Comparison of ENCODE assay signal across 1 cellular context in genomic region chr14:20609215-20610001, GRCh38.
TF ChIP-seq lines count a peak whose summit lies in the region.

No MANE protein-coding gene starts in this region.

TF ChIP-seq in HepG2, 621 proteins besides CTCF, POLR2A, EP300 and RAD21 (continued from another document and continues in another):
- TF ChIP-seq CSRNP2 (CRISPR knock-in tag; conservative IDR thresholded peaks at IDR 0.05; ENCODE audit: low read depth) (no peak), ZNF782 (CRISPR knock-in tag; IDR thresholded peaks at IDR 0.05; ENCODE audit: borderline replicate concordance) (no peak), HOXA3 (CRISPR knock-in tag; IDR thresholded peaks at IDR 0.05) (peak; percentile 13; the same call in 1 of the 2 replicates), ZNF766 (CRISPR knock-in tag; IDR thresholded peaks at IDR 0.05; ENCODE audit: borderline replicate concordance) (no peak), NCOA2 (CRISPR knock-in tag; IDR thresholded peaks at IDR 0.05) (no peak), HOXA7 (CRISPR knock-in tag; IDR thresholded peaks at IDR 0.05) (no peak), NR2F2 (IDR thresholded peaks at IDR 0.05; ENCODE audit: borderline replicate concordance, low read depth) (no peak), ZBTB8A (CRISPR knock-in tag; IDR thresholded peaks at IDR 0.05; ENCODE audit: borderline replicate concordance, low read depth) (no peak), ZNF740 (CRISPR knock-in tag; IDR thresholded peaks at IDR 0.05) (no peak), ZSCAN25 (CRISPR knock-in tag; IDR thresholded peaks at IDR 0.05) (no peak), CBX5 (CRISPR knock-in tag; IDR thresholded peaks at IDR 0.05; ENCODE audit: borderline replicate concordance) (no peak), ZNF138 (CRISPR knock-in tag; IDR thresholded peaks at IDR 0.05; ENCODE audit: low read depth) (no peak), DDIT3 (CRISPR knock-in tag; IDR thresholded peaks at IDR 0.05) (0 out of 2 replicates have a peak, but pooled peaks have one; percentile 24), GABPA (IDR thresholded peaks at IDR 0.05; ENCODE audit: low read depth, low read length) (no peak), GABPA (CRISPR knock-in tag; IDR thresholded peaks at IDR 0.05; ENCODE audit: low read depth) (no peak), ZFY (CRISPR knock-in tag; IDR thresholded peaks at IDR 0.05) (no peak), ZNF660 (CRISPR knock-in tag; IDR thresholded peaks at IDR 0.05; ENCODE audit: borderline replicate concordance, low read depth) (no peak), ATF1 (CRISPR knock-in tag; IDR thresholded peaks at IDR 0.05) (no peak), TBL1XR1 (IDR thresholded peaks at IDR 0.05; ENCODE audit: borderline replicate concordance, low read length, partially characterized antibody) (no peak), MEF2D (CRISPR knock-in tag; IDR thresholded peaks at IDR 0.05) (0 out of 2 replicates have a peak, but pooled peaks have one; percentile 15), FOXP1 (IDR thresholded peaks at IDR 0.05) (no peak), FOXP1 (CRISPR knock-in tag; IDR thresholded peaks at IDR 0.05) (peak; percentile 21; the same call in 1 of the 2 replicates), ZBTB7B (CRISPR knock-in tag; IDR thresholded peaks at IDR 0.05) (no peak), GTF3A (CRISPR knock-in tag; conservative IDR thresholded peaks at IDR 0.05) (no peak), CBFB (CRISPR knock-in tag; IDR thresholded peaks at IDR 0.05) (no peak; the same call in 1 of the 2 replicates), ZNF558 (CRISPR knock-in tag; IDR thresholded peaks at IDR 0.05; ENCODE audit: borderline replicate concordance) (peak; percentile 85; the same call in 1 of the 2 replicates), ZNF512 (CRISPR knock-in tag; IDR thresholded peaks at IDR 0.05) (0 out of 2 replicates have a peak, but pooled peaks have one; percentile 26), ZFP62 (CRISPR knock-in tag; IDR thresholded peaks at IDR 0.05) (no peak), NRL (CRISPR knock-in tag; IDR thresholded peaks at IDR 0.05; ENCODE audit: borderline replicate concordance) (peak; percentile 86; the same call in 1 of the 2 replicates), SIN3B (IDR thresholded peaks at IDR 0.05; ENCODE audit: low read length) (no peak), ZNF773 (CRISPR knock-in tag; IDR thresholded peaks at IDR 0.05; ENCODE audit: borderline replicate concordance) (no peak), SRF (IDR thresholded peaks at IDR 0.05; ENCODE audit: low read depth, low read length) (no peak), ZSCAN30 (CRISPR knock-in tag; IDR thresholded peaks at IDR 0.05) (no peak), RNF2 (conservative IDR thresholded peaks at IDR 0.05; ENCODE audit: low read depth) (no peak), NFE2L1 (CRISPR knock-in tag; IDR thresholded peaks at IDR 0.05; ENCODE audit: borderline replicate concordance) (0 out of 2 replicates have a peak, but pooled peaks have one; percentile 17), KMT2B (CRISPR knock-in tag; IDR thresholded peaks at IDR 0.05) (peak; percentile 73), HNRNPUL1 (IDR thresholded peaks at IDR 0.05; ENCODE audit: low read depth, low read length) (no peak), MXI1 (IDR thresholded peaks at IDR 0.05; ENCODE audit: borderline replicate concordance, low read depth, low read length) (peak; percentile 51; the same call in 1 of the 3 replicates), KLF16 (CRISPR knock-in tag; IDR thresholded peaks at IDR 0.05) (peak in 1 of 2 experiments; percentile 78; a peak in 2 of 4 replicates), E2F5 (CRISPR knock-in tag; conservative IDR thresholded peaks at IDR 0.05) (no peak), ATRX (CRISPR knock-in tag; IDR thresholded peaks at IDR 0.05; ENCODE audit: borderline replicate concordance) (no peak), ZNF430 (CRISPR knock-in tag; IDR thresholded peaks at IDR 0.05) (no peak), NR2F1 (CRISPR knock-in tag; IDR thresholded peaks at IDR 0.05) (no peak), ZNF451 (CRISPR knock-in tag; IDR thresholded peaks at IDR 0.05) (0 out of 2 replicates have a peak, but pooled peaks have one; percentile 38), ZNF207 (IDR thresholded peaks at IDR 0.05; ENCODE audit: borderline replicate concordance) (no peak), ZNF768 (CRISPR knock-in tag; IDR thresholded peaks at IDR 0.05) (no peak; the same call in 1 of the 2 replicates), ZNF607 (CRISPR knock-in tag; IDR thresholded peaks at IDR 0.05; ENCODE audit: borderline replicate concordance) (no peak), ZNF256 (CRISPR knock-in tag; conservative IDR thresholded peaks at IDR 0.05) (no peak), ZFP36L2 (CRISPR knock-in tag; IDR thresholded peaks at IDR 0.05) (no peak), TOPORS (CRISPR knock-in tag; IDR thresholded peaks at IDR 0.05) (peak; percentile 74), MTF2 (CRISPR knock-in tag; IDR thresholded peaks at IDR 0.05; ENCODE audit: borderline replicate concordance) (no peak), HIVEP1 (CRISPR knock-in tag; IDR thresholded peaks at IDR 0.05) (peak; percentile 76; the same call in 1 of the 2 replicates)
- TF ChIP-seq, protein P1, sequence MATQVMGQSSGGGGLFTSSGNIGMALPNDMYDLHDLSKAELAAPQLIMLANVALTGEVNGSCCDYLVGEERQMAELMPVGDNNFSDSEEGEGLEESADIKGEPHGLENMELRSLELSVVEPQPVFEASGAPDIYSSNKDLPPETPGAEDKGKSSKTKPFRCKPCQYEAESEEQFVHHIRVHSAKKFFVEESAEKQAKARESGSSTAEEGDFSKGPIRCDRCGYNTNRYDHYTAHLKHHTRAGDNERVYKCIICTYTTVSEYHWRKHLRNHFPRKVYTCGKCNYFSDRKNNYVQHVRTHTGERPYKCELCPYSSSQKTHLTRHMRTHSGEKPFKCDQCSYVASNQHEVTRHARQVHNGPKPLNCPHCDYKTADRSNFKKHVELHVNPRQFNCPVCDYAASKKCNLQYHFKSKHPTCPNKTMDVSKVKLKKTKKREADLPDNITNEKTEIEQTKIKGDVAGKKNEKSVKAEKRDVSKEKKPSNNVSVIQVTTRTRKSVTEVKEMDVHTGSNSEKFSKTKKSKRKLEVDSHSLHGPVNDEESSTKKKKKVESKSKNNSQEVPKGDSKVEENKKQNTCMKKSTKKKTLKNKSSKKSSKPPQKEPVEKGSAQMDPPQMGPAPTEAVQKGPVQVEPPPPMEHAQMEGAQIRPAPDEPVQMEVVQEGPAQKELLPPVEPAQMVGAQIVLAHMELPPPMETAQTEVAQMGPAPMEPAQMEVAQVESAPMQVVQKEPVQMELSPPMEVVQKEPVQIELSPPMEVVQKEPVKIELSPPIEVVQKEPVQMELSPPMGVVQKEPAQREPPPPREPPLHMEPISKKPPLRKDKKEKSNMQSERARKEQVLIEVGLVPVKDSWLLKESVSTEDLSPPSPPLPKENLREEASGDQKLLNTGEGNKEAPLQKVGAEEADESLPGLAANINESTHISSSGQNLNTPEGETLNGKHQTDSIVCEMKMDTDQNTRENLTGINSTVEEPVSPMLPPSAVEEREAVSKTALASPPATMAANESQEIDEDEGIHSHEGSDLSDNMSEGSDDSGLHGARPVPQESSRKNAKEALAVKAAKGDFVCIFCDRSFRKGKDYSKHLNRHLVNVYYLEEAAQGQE (IDR thresholded peaks at IDR 0.05; ENCODE audit: borderline replicate concordance in 1 of 2, low read depth in 1 of 2, low read length in 2 of 2): no peak
- TF ChIP-seq, protein P2, sequence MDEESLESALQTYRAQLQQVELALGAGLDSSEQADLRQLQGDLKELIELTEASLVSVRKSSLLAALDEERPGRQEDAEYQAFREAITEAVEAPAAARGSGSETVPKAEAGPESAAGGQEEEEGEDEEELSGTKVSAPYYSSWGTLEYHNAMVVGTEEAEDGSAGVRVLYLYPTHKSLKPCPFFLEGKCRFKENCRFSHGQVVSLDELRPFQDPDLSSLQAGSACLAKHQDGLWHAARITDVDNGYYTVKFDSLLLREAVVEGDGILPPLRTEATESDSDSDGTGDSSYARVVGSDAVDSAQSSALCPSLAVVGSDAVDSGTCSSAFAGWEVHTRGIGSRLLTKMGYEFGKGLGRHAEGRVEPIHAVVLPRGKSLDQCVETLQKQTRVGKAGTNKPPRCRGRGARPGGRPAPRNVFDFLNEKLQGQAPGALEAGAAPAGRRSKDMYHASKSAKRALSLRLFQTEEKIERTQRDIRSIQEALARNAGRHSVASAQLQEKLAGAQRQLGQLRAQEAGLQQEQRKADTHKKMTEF (CRISPR knock-in tag; IDR thresholded peaks at IDR 0.05): peak; percentile 35; the same call in 1 of the 2 replicates
- TF ChIP-seq, protein P3, sequence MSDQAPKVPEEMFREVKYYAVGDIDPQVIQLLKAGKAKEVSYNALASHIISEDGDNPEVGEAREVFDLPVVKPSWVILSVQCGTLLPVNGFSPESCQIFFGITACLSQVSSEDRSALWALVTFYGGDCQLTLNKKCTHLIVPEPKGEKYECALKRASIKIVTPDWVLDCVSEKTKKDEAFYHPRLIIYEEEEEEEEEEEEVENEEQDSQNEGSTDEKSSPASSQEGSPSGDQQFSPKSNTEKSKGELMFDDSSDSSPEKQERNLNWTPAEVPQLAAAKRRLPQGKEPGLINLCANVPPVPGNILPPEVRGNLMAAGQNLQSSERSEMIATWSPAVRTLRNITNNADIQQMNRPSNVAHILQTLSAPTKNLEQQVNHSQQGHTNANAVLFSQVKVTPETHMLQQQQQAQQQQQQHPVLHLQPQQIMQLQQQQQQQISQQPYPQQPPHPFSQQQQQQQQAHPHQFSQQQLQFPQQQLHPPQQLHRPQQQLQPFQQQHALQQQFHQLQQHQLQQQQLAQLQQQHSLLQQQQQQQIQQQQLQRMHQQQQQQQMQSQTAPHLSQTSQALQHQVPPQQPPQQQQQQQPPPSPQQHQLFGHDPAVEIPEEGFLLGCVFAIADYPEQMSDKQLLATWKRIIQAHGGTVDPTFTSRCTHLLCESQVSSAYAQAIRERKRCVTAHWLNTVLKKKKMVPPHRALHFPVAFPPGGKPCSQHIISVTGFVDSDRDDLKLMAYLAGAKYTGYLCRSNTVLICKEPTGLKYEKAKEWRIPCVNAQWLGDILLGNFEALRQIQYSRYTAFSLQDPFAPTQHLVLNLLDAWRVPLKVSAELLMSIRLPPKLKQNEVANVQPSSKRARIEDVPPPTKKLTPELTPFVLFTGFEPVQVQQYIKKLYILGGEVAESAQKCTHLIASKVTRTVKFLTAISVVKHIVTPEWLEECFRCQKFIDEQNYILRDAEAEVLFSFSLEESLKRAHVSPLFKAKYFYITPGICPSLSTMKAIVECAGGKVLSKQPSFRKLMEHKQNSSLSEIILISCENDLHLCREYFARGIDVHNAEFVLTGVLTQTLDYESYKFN (CRISPR knock-in tag; conservative IDR thresholded peaks at IDR 0.05): peak; percentile 34; the same call in 1 of the 2 replicates
- TF ChIP-seq, protein P4, sequence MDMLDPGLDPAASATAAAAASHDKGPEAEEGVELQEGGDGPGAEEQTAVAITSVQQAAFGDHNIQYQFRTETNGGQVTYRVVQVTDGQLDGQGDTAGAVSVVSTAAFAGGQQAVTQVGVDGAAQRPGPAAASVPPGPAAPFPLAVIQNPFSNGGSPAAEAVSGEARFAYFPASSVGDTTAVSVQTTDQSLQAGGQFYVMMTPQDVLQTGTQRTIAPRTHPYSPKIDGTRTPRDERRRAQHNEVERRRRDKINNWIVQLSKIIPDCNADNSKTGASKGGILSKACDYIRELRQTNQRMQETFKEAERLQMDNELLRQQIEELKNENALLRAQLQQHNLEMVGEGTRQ (IDR thresholded peaks at IDR 0.05; ENCODE audit: low read depth, low read length): no peak
- TF ChIP-seq, protein P4 (CRISPR knock-in tag; IDR thresholded peaks at IDR 0.05; ENCODE audit: borderline replicate concordance): no peak
